ENCODE assay signal across 28 cellular contexts in the genomic region with DNA sequence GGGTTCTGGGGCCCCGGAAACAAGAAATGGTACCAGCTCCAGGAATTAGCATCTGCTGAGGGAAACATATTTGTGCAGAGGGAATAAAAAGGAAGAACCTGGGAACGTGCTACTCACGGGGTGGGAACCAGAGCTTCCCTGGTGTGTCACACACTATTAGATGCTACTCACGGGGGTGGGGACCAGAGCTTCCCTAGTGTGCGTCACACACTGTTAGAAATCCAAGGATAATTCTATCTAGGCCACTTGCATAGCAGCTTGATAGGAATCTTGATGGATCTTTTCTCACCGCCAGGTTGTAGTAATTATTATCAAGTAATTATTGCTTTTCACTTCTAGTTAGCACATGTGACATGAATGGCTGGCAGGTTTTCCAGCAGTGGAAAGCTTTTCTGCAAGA.
"Had no signal": no experiment of that assay in that cellular context is flagged by ENCODE, and none has a peak within 500 bp of the region (broad histone marks: within the 10 kb centered on the region; RNA-seq: fewer than 3 reads in every experiment).

No MANE protein-coding gene starts in this region.

- H3K9me3 Mint-ChIP-seq: stimulated activated memory B cell treated with anti-CD40 and anti-IgM and Interleukin-4, amounts not matched to agents 10 μg/mL and 1 μg/mL and 100 μg/mL, for 72 hours; stimulated activated naive B cell treated with anti-CD40 and anti-IgM and Interleukin-4, amounts not matched to agents 10 μg/mL and 1 μg/mL and 100 μg/mL, for 72 hours; stimulated activated naive CD8-positive, alpha-beta T cell treated with anti-CD3 and anti-CD28 coated beads, Interleukin-15, amount 100 ng/mL, for 72 hours; type B pancreatic cell had no signal

- H3K4me3 Mint-ChIP-seq: stimulated activated effector memory CD8-positive, alpha-beta T cell treated with anti-CD3 and anti-CD28 coated beads, Interleukin-12 subunit alpha, Interleukin-12 subunit beta, amount 100 ng/mL, for 72 hours; stimulated activated memory B cell treated with anti-CD40 and anti-IgM and Interleukin-4, amounts not matched to agents 10 μg/mL and 1 μg/mL and 100 μg/mL, for 72 hours; stimulated activated naive B cell treated with anti-CD40 and anti-IgM and Interleukin-4, amounts not matched to agents 10 μg/mL and 1 μg/mL and 100 μg/mL, for 72 hours; stimulated activated naive CD8-positive, alpha-beta T cell treated with anti-CD3 and anti-CD28 coated beads, Interleukin-15, amount 100 ng/mL, for 72 hours; stimulated activated naive CD8-positive, alpha-beta T cell treated with anti-CD3 and anti-CD28 coated beads, Interleukin-15, Interleukin-2, amounts not matched to agents 100 ng/mL and 50 ng/mL, for 24 hours; type B pancreatic cell had no signal

- H3K27me3 Mint-ChIP-seq: stimulated activated memory B cell treated with anti-CD40 and anti-IgM and Interleukin-4, amounts not matched to agents 10 μg/mL and 1 μg/mL and 100 μg/mL, for 72 hours; stimulated activated naive B cell treated with anti-CD40 and anti-IgM and Interleukin-4, amounts not matched to agents 10 μg/mL and 1 μg/mL and 100 μg/mL, for 72 hours; stimulated activated naive CD8-positive, alpha-beta T cell treated with anti-CD3 and anti-CD28 coated beads, Interleukin-15, amount 100 ng/mL, for 72 hours; stimulated activated naive CD8-positive, alpha-beta T cell treated with anti-CD3 and anti-CD28 coated beads, Interleukin-15, Interleukin-2, amounts not matched to agents 100 ng/mL and 50 ng/mL, for 24 hours; type B pancreatic cell had no signal

- H3K9me3 ChIP-seq: stomach, suprapubic skin, testis, thoracic aorta, thyroid gland, tibial artery, tibial nerve, transverse colon, upper lobe of left lung, upper lobe of right lung, uterus, vagina had no signal

- DNase-seq: stimulated activated CD4-positive, alpha-beta T cell treated with anti-CD3 and anti-CD28 coated beads, Interleukin-2, amount 100 ng/mL, for 48 hours; stimulated activated CD4-positive, alpha-beta T cell treated with anti-CD3 and anti-CD28 coated beads, Interleukin-4, amount 100 ng/mL, for 1 hour; stimulated activated CD4-positive, alpha-beta T cell treated with anti-CD3 and anti-CD28 coated beads, Interleukin-4, amount 100 ng/mL, for 24 hours; stimulated activated CD4-positive, alpha-beta T cell treated with anti-CD3 and anti-CD28 coated beads, Interleukin-4, amount 100 ng/mL, for 4 hours; stimulated activated CD8-positive, alpha-beta memory T cell treated with anti-CD3 and anti-CD28 coated beads, Interleukin-4, amount 100 ng/mL, for 48 hours; stimulated activated naive B cell treated with anti-CD40 and anti-IgM and Interleukin-4, amounts not matched to agents 10 μg/mL and 1 μg/mL and 100 μg/mL, for 72 hours; stimulated activated naive CD4-positive, alpha-beta T cell; stimulated activated naive CD4-positive, alpha-beta T cell treated with Interleukin-2 at 50 U/mL for 16 hours; stimulated activated naive CD8-positive, alpha-beta T cell treated with anti-CD3 and anti-CD28 coated beads, Interleukin-15, amount 100 ng/mL, for 72 hours; stimulated activated naive CD8-positive, alpha-beta T cell treated with anti-CD3 and anti-CD28 coated beads, Interleukin-15, Interleukin-2, amounts not matched to agents 100 U/mL and 50 U/mL, for 24 hours; stomach; substantia nigra; testis; thyroid gland; tibial artery; transverse colon; trophoblast cell; upper lobe of left lung; upper lobe of right lung; uterus had no signal

- H3K27ac Mint-ChIP-seq: stimulated activated effector memory CD8-positive, alpha-beta T cell treated with anti-CD3 and anti-CD28 coated beads, Interleukin-12 subunit alpha, Interleukin-12 subunit beta, amount 100 ng/mL, for 72 hours; stimulated activated memory B cell treated with anti-CD40 and anti-IgM and Interleukin-4, amounts not matched to agents 10 μg/mL and 1 μg/mL and 100 μg/mL, for 72 hours; stimulated activated naive B cell treated with anti-CD40 and anti-IgM and Interleukin-4, amounts not matched to agents 10 μg/mL and 1 μg/mL and 100 μg/mL, for 72 hours; stimulated activated naive CD8-positive, alpha-beta T cell treated with anti-CD3 and anti-CD28 coated beads, Interleukin-15, amount 100 ng/mL, for 72 hours; stimulated activated naive CD8-positive, alpha-beta T cell treated with anti-CD3 and anti-CD28 coated beads, Interleukin-15, Interleukin-2, amounts not matched to agents 100 ng/mL and 50 ng/mL, for 24 hours; type B pancreatic cell had no signal

- H3K27ac ChIP-seq: stomach, suprapubic skin, testis, thoracic aorta, thyroid gland, tibial artery, tibial nerve, transverse colon, upper lobe of left lung, upper lobe of right lung, uterus, vagina had no signal

- H3K27me3 ChIP-seq: stomach, suprapubic skin, testis, thyroid gland, tibial artery, tibial nerve, transverse colon, upper lobe of left lung, upper lobe of right lung, uterus, vagina had no signal

- ATAC-seq: stimulated activated effector memory CD8-positive, alpha-beta T cell treated with anti-CD3 and anti-CD28 coated beads, Interleukin-12 subunit alpha, Interleukin-12 subunit beta, amount 100 ng/mL, for 72 hours; stimulated activated memory B cell treated with anti-CD40 and anti-IgM and Interleukin-4, amounts not matched to agents 10 μg/mL and 1 μg/mL and 100 μg/mL, for 72 hours; stimulated activated naive B cell treated with anti-CD40 and anti-IgM and Interleukin-4, amounts not matched to agents 10 μg/mL and 1 μg/mL and 100 μg/mL, for 72 hours; stimulated activated naive CD8-positive, alpha-beta T cell treated with anti-CD3 and anti-CD28 coated beads, Interleukin-15, amount 100 ng/mL, for 72 hours; stimulated activated naive CD8-positive, alpha-beta T cell treated with anti-CD3 and anti-CD28 coated beads, Interleukin-15, Interleukin-2, amounts not matched to agents 100 U/mL and 50 U/mL, for 24 hours; upper lobe of right lung had no signal

- H3K4me1 Mint-ChIP-seq: stimulated activated effector memory CD8-positive, alpha-beta T cell treated with anti-CD3 and anti-CD28 coated beads, Interleukin-12 subunit alpha, Interleukin-12 subunit beta, amount 100 ng/mL, for 72 hours; stimulated activated naive CD8-positive, alpha-beta T cell treated with anti-CD3 and anti-CD28 coated beads, Interleukin-15, amount 100 ng/mL, for 72 hours had no signal

- H3K36me3 ChIP-seq: thoracic aorta, uterus had no signal

- H3K4me1 ChIP-seq: stomach, suprapubic skin, testis, thyroid gland, tibial artery, tibial nerve, transverse colon, upper lobe of left lung, upper lobe of right lung, uterus, vagina had no signal

- H3K4me3 ChIP-seq: stomach, suprapubic skin, testis, thoracic aorta, thyroid gland, tibial artery, tibial nerve, transverse colon, upper lobe of left lung, upper lobe of right lung, uterus, vagina had no signal
